In the genomic region with DNA sequence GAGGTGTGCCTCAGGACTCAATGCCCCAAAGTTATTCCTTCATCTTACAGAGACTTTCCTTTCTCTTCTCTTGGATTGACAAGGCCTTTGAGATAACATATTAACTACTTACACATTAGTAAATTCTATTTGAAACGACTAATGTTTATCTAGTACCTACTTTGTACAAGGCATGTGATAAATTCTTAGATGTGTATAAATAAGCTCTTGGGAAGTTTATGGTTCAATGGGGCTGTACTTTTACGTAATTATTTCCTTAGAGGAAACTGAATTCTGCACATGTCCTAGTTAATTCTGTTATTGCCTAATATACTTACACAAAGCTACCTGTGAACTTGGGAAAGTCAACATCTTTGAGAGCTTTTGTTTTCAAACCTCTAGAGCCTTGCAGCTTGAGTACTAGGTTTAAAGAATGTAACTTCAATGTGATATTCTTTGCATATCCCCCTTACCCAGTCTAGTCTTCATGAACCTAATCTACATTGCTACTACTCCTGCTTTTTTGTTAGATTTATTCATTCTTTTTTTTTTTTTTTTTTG, we compare ENCODE assay signal across 18 cellular contexts. TPM values are rescaled to one million over a fixed set of nuclear protein-coding genes. Genes with fewer than 3 reads are reported as not detected.
DNase-seq lines count a peak whose midpoint lies in the region; ATAC-seq, FAIRE-seq and TF ChIP-seq lines count a peak whose summit lies in the region.
"Had no signal": no experiment of that assay in that cellular context is flagged by ENCODE, and none has a peak within 500 bp of the region (broad histone marks: within the 10 kb centered on the region; RNA-seq: fewer than 3 reads in every experiment).

No MANE protein-coding gene starts in this region.

- CTCF ChIA-PET in A549 (lab: Yijun Ruan, JAX), result interaction anchor here (0.6 kb wide), 1 partner anchor 8 kb away, joined by 3 read pairs; no protein-coding TSS in a partner anchor
- CTCF ChIA-PET in HepG2 (lab: Yijun Ruan, JAX; ENCODE audit: low intra/inter-chr PET ratio, low total read pairs), result no interaction called here

- H3K9me3 ChIP-seq in A549, result no peaks in the 10 kb centered on the region
- H3K9me3 ChIP-seq in OCI-LY3 (ENCODE audit: insufficient read depth, low read length), result no peaks in the 10 kb centered on the region
- no peaks in the 10 kb centered on the region for H3K9me3 ChIP-seq in HepG2 (ENCODE audit: low read length)
- H3K9me3 ChIP-seq: SJCRH30 had no signal

- POLR2A ChIA-PET in A549 (lab: Yijun Ruan, JAX) (interaction anchor here (0.7 kb wide), 1 partner anchor 144 kb away, joined by 3 read pairs; no protein-coding TSS in a partner anchor), HepG2 (lab: Yijun Ruan, JAX) (no interaction called here)

- H2AFZ ChIP-seq in OCI-LY3 (ENCODE audit: low read depth, low read length), result 0 out of 2 replicates have a peak overlapping the region, but pooled peaks have one; percentile 6
- H2AFZ ChIP-seq in HepG2 (ENCODE audit: low read length), result no peak overlapping the region

- no peaks in the 10 kb centered on the region for H3K27me3 ChIP-seq in OCI-LY3 (ENCODE audit: low read depth, low read length)
- no peaks in the 10 kb centered on the region for H3K27me3 ChIP-seq in HepG2 (ENCODE audit: control insufficient read depth in 1 of 2, insufficient read depth in 2 of 2, low read length in 2 of 2)
- H3K27me3 ChIP-seq: SJCRH30 had no signal

- no peak for TF ChIP-seq CTCF in A549 (IDR thresholded peaks at IDR 0.05)
- no peak for TF ChIP-seq CTCF in OCI-LY3 (IDR thresholded peaks at IDR 0.05; ENCODE audit: low read depth, low read length)
- no peak for TF ChIP-seq CTCF in epithelial cell of proximal tubule (conservative IDR thresholded peaks at IDR 0.05; ENCODE audit: low read depth, low read length)
- TF ChIP-seq CTCF in HepG2 (CRISPR knock-in tag; IDR thresholded peaks at IDR 0.05), result no peak

- no peak overlapping the region for H3K9ac ChIP-seq in OCI-LY3 (ENCODE audit: low read length)
- no peak overlapping the region for H3K9ac ChIP-seq in HepG2 (ENCODE audit: insufficient read depth, low read depth, low read length)

- peak overlapping the region; percentile 27; the same call in 2 of the 3 replicates for H3K4me2 ChIP-seq in A549
- no peak overlapping the region for H3K4me2 ChIP-seq in OCI-LY3 (ENCODE audit: low read length)
- no peak overlapping the region for H3K4me2 ChIP-seq in HepG2 (ENCODE audit: low read depth, low read length)

- no TSS peak for BruUV-seq in HepG2 (replicated peaks; lab: Mats Ljungman, UMichigan)

- ATAC-seq in A549 (no peak), HepG2 (no peak), HG03097 (IDR thresholded peaks at IDR 0.05; ENCODE audit: low FRiP score, unreplicated experiment) (no peak)

- H4K20me1 ChIP-seq in OCI-LY3 (ENCODE audit: insufficient read depth, low read length), result no peaks in the 10 kb centered on the region
- no peaks in the 10 kb centered on the region for H4K20me1 ChIP-seq in HepG2 (ENCODE audit: insufficient read depth, low read length)

- 10% methylated on average over 2 of the region's 2 CpGs for WGBS in A549 (ENCODE audit: missing lambda C conversion rate)
- WGBS in HepG2 (ENCODE audit: low lambda C conversion rate), result 3% methylated on average over 2 of the region's 2 CpGs

- in situ Hi-C loops in HepG2 (cut with HindIII; ENCODE audit: extremely low pct_ligation_motif_present, low pct_unique_long_range_greater_than_20kb), result no loop called here

- H3K79me2 ChIP-seq in OCI-LY3 (ENCODE audit: low read length), result no peaks in the 10 kb centered on the region
- H3K79me2 ChIP-seq in HepG2 (ENCODE audit: insufficient read depth, low read length), result no peaks in the 10 kb centered on the region

- H3K27ac ChIP-seq in A549 (peak overlapping the region in 1 of 2 experiments; percentile 36; a peak in 1 of 6 replicates), OCI-LY3 (ENCODE audit: low read length) (no peak overlapping the region), HepG2 (ENCODE audit: extremely low read length, insufficient read depth, low read length) (no peak overlapping the region)
- H3K27ac ChIP-seq: SJCRH30 had no signal

- TF ChIP-seq RAD21 in A549 (conservative IDR thresholded peaks at IDR 0.05 in 1 of 2, IDR thresholded peaks at IDR 0.05 in 1 of 2) (no peak), HepG2 (CRISPR knock-in tag; IDR thresholded peaks at IDR 0.05) (no peak)

- H3K36me3 ChIP-seq in OCI-LY3 (replicated peaks; ENCODE audit: low read depth, low read length) (no peaks in the 10 kb centered on the region), HepG2 (replicated peaks in 1 of 2; ENCODE audit: control insufficient read depth in 1 of 2, insufficient read depth in 2 of 2, low read length in 2 of 2) (no peaks in the 10 kb centered on the region)
- H3K36me3 ChIP-seq: SJCRH30 had no signal

- H3K4me1 ChIP-seq in A549 (peaks cover 8% of the 10 kb centered on the region; the same call in 1 of the 3 replicates), OCI-LY3 (ENCODE audit: low read length) (no peaks in the 10 kb centered on the region), HepG2 (ENCODE audit: insufficient read depth, low read length) (0 out of 2 replicates have a peak, but pooled peaks cover 6% of the 10 kb centered on the region)
- H3K4me1 ChIP-seq: SJCRH30 had no signal

- FAIRE-seq in A549 (lab: Jason Lieb, UNC) (peak; percentile 13), HepG2 (lab: Jason Lieb, UNC) (no peak)
- FAIRE-seq: H1 had no signal

- no peak overlapping the region for H3K4me3 ChIP-seq in A549
- no peak overlapping the region for H3K4me3 ChIP-seq in OCI-LY3 (ENCODE audit: low read length)
- no peak overlapping the region for H3K4me3 ChIP-seq in epithelial cell of proximal tubule (ENCODE audit: low read depth, low read length)
- no peak overlapping the region for H3K4me3 ChIP-seq in HepG2 (replicated peaks in 1 of 3; ENCODE audit: insufficient read depth in 1 of 3, low read depth in 2 of 3, low read length in 3 of 3)
- H3K4me3 ChIP-seq: SJCRH30 had no signal

- intact Hi-C loops in HepG2 (cut with micrococcal nuclease; ENCODE audit: unreplicated experiment), result no loop called here
- intact Hi-C loops in head of caudate nucleus (cut with DNase I), result no loop called here

- DNase-seq in A549 (ENCODE audit: low read depth in 1 of 2, low spot score in 1 of 2) (peak in 1 of 2 experiments; percentile 29), epithelial cell of proximal tubule (ENCODE audit: low read depth) (peak; percentile 98), HepG2 (ENCODE audit: low spot score) (no peak), occipital lobe (lab: John Stamatoyannopoulos, UW) (no peak), head of caudate nucleus (no peak)
- DNase-seq: C1 segment of cervical spinal cord; CD8-positive, alpha-beta memory T cell; DMS79; KBM-7; NCI-H1417 treated with DMSO at 0.1 percent for 48 hours; NCI-H187 treated with DMSO at 0.1 percent for 48 hours; NCI-H2227 treated with DMSO at 0.1 percent for 48 hours; NCI-H524; NCI-H82; SJCRH30 had no signal

- no peak for TF ChIP-seq POLR2A in A549 (IDR thresholded peaks at IDR 0.05; ENCODE audit: low read length)
- TF ChIP-seq POLR2A in HepG2 (IDR thresholded peaks at IDR 0.05; ENCODE audit: insufficient read depth in 1 of 2, low read depth in 2 of 2, low read length in 2 of 2), result no peak

- TF ChIP-seq EP300 in A549 (IDR thresholded peaks at IDR 0.05), result no peak
- TF ChIP-seq EP300 in HepG2 (IDR thresholded peaks at IDR 0.05; ENCODE audit: low read depth in 2 of 2, low read length in 2 of 2), result no peak
- TF ChIP-seq EP300 in HepG2 (CRISPR knock-in tag; IDR thresholded peaks at IDR 0.05; ENCODE audit: borderline replicate concordance), result no peak

TF ChIP-seq in A549, 52 proteins besides CTCF, POLR2A, EP300 and RAD21:
- 0 out of 4 replicates have a peak, but pooled peaks of 1 of the 2 experiments have one; percentile 34 for TF ChIP-seq CEBPB (IDR thresholded peaks at IDR 0.05)
- no peak for TF ChIP-seq MYC (IDR thresholded peaks at IDR 0.05; ENCODE audit: borderline replicate concordance, low read length)

TF ChIP-seq in HepG2, 621 proteins besides CTCF, POLR2A, EP300 and RAD21:
- TF ChIP-seq CEBPG (CRISPR knock-in tag; IDR thresholded peaks at IDR 0.05) (0 out of 2 replicates have a peak, but pooled peaks have one; percentile 31), PCBP1 (IDR thresholded peaks at IDR 0.05; ENCODE audit: borderline replicate concordance, low read depth, low read length) (no peak)
TF ChIP-seq in HepG2: peak in this region for 1.

RNA-seq across cellular contexts. Expression of a gene that starts 58.5 kb away (rescaled TPM):
- polyA plus RNA-seq in A549 (2011; rRNA removed) (5.7 and 6.7 TPM in 2 replicates), A549 (2017; fragmentation: RNase III; extraction: RNeasy Plus Mini Kit Qiagen cat#74134 plus additional on column Dnase treatment) (5.4 to 5.9 TPM (median 5.6 TPM) in 3 replicates), HepG2 (2011; rRNA removed) (6.1 and 6.4 TPM in 2 replicates)
- polyA plus RNA-seq in A549 (2012; cell fraction: cytosol; rRNA removed), result 4.6 TPM in 2 replicates
- 2.7 and 3.1 TPM in 2 replicates for polyA plus RNA-seq in A549 (2012; cell fraction: nucleus; rRNA removed)
- 8.8 and 11.2 TPM in 2 replicates for polyA minus RNA-seq in A549 (2011; rRNA and poly(A)+ RNA removed)
- total RNA-seq in epithelial cell of proximal tubule (21.7 and 44.7 TPM in 2 replicates), HepG2 (2016; rRNA removed; fragmentation: Illumina TruSeq; extraction: Trizol) (7.1 and 7.2 TPM in 2 replicates), occipital lobe (50.2 TPM)
- 1.4 and 1.9 TPM in 2 replicates for total RNA-seq in HepG2 (2016; cell fraction: cytosol; rRNA removed; fragmentation: Illumina TruSeq; extraction: Trizol; ENCODE audit: low read depth)
- total RNA-seq in HepG2 (2016; cell fraction: insoluble cytoplasmic fraction; rRNA removed; fragmentation: Illumina TruSeq; extraction: Trizol), result 6.7 and 7.3 TPM in 2 replicates
- total RNA-seq in HepG2 (2016; cell fraction: membrane; rRNA removed; fragmentation: Illumina TruSeq; extraction: Trizol), result 7.5 and 7.8 TPM in 2 replicates
- 5.0 and 5.5 TPM in 2 replicates for total RNA-seq in HepG2 (2016; cell fraction: nucleus; rRNA removed; fragmentation: Illumina TruSeq; extraction: Trizol)
- 5.4 and 6.0 TPM in 2 replicates for polyA plus RNA-seq in HepG2 (2011; cell fraction: cytosol; rRNA removed)
- polyA plus RNA-seq in HepG2 (2011; cell fraction: nucleus; rRNA removed), result 6.1 and 7.1 TPM in 2 replicates
- polyA plus RNA-seq in HepG2 (2012), result 7.0 and 8.6 TPM in 2 replicates
- polyA plus RNA-seq in HepG2 (2016; cell fraction: cytosol; fragmentation: Illumina TruSeq; extraction: Trizol; ENCODE audit: low read depth), result 1.1 and 1.2 TPM in 2 replicates
- 7.0 TPM in 2 replicates for polyA plus RNA-seq in HepG2 (2016; cell fraction: insoluble cytoplasmic fraction; fragmentation: Illumina TruSeq; extraction: Trizol; ENCODE audit: low read depth)
- polyA plus RNA-seq in HepG2 (2016; cell fraction: membrane; fragmentation: Illumina TruSeq; extraction: Trizol; ENCODE audit: low read depth), result 5.1 and 5.2 TPM in 2 replicates
- polyA plus RNA-seq in HepG2 (2016; cell fraction: nucleus; fragmentation: Illumina TruSeq; extraction: Trizol; ENCODE audit: insufficient read depth, low read depth), result 4.5 and 5.1 TPM in 2 replicates
- polyA minus RNA-seq in HepG2 (2011; rRNA and poly(A)+ RNA removed; ENCODE audit: low replicate concordance), result 9.6 and 21.8 TPM in 2 replicates
- 12.2 and 14.8 TPM in 2 replicates for polyA minus RNA-seq in HepG2 (2011; cell fraction: cytosol; rRNA and poly(A)+ RNA removed)
- 18.2 and 20.6 TPM in 2 replicates for polyA minus RNA-seq in HepG2 (2011; cell fraction: nucleus; rRNA and poly(A)+ RNA removed)
